ENCODE assay signal across 27 cellular contexts in genomic region chr11:129731316-129731715, GRCh38.
DNase-seq lines count a peak whose midpoint lies in the region; ATAC-seq and TF ChIP-seq lines count a peak whose summit lies in the region.
"Had no signal": no experiment of that assay in that cellular context is flagged by ENCODE, and none has a peak within 500 bp of the region (broad histone marks: within the 10 kb centered on the region; RNA-seq: fewer than 3 reads in every experiment).

No MANE protein-coding gene starts in this region.

- H3K23ac ChIP-seq in mesendoderm (ENCODE audit: low read length): no peak overlapping the region

- H3K4me3 ChIP-seq in epithelial cell of esophagus (ENCODE audit: low read length) (no peak overlapping the region), mesendoderm (ENCODE audit: low read length) (no peak overlapping the region)
- H3K4me3 ChIP-seq: heart left ventricle had no signal

- no peak overlapping the region for H3K18ac ChIP-seq in mesendoderm (ENCODE audit: low read length)

- TF ChIP-seq CTCF in epithelial cell of esophagus (IDR thresholded peaks at IDR 0.05; ENCODE audit: insufficient read depth, low read depth, low read length, missing control alignments) (no peak), omental fat pad (IDR thresholded peaks at IDR 0.05) (no peak)

- no peak overlapping the region for H3K9ac ChIP-seq in mesendoderm (ENCODE audit: low read length)

- H3K56ac ChIP-seq in mesendoderm (ENCODE audit: low read length): no peak overlapping the region

- H4K5ac ChIP-seq in mesendoderm (ENCODE audit: low read length): no peak overlapping the region

- no peaks in the 10 kb centered on the region for H3K27me3 Mint-ChIP-seq in activated T-helper 2 cell treated with anti-CD3 and anti-CD28 coated beads, Interferon-gamma antibody, Interleukin-2, Interleukin-4, amounts not matched to agents 10 μg/mL and 5 μg/mL and 100 μg/mL, durations not matched to agents 14 hours and 24 hours and 36 hours (ENCODE audit: low read depth)

- no peak overlapping the region for H3K4me3 Mint-ChIP-seq in activated T-helper 2 cell treated with anti-CD3 and anti-CD28 coated beads, Interferon-gamma antibody, Interleukin-2, Interleukin-4, amounts not matched to agents 10 μg/mL and 5 μg/mL and 100 μg/mL, durations not matched to agents 14 hours and 24 hours and 36 hours (ENCODE audit: low read depth)
- H3K4me3 Mint-ChIP-seq: activated B cell treated with CpG ODN at 0.5 μM for 24 hours; activated naive CD4-positive, alpha-beta T cell treated with anti-CD3 and anti-CD28 coated beads, Interleukin-2, amount 10 ng/mL, durations not matched to agents 7 days and 5 days; HFFc6; IgD-negative memory B cell; neural crest cell had no signal

- ATAC-seq in omental fat pad (ENCODE audit: low FRiP score): peak; percentile 41
- ATAC-seq: heart left ventricle, Panc1, right cardiac atrium had no signal

- no peak overlapping the region for H2BK5ac ChIP-seq in mesendoderm (ENCODE audit: low read length)

- no peaks in the 10 kb centered on the region for H3K27me3 ChIP-seq in mesendoderm (ENCODE audit: insufficient read depth, low read length, poor library complexity)

- H3K9me3 Mint-ChIP-seq in activated T-helper 2 cell treated with anti-CD3 and anti-CD28 coated beads, Interferon-gamma antibody, Interleukin-2, Interleukin-4, amounts not matched to agents 10 μg/mL and 5 μg/mL and 100 μg/mL, durations not matched to agents 14 hours and 24 hours and 36 hours: no peaks in the 10 kb centered on the region
- H3K9me3 Mint-ChIP-seq: activated B cell treated with CpG ODN at 0.5 μM for 24 hours; activated naive CD4-positive, alpha-beta T cell treated with anti-CD3 and anti-CD28 coated beads, Interleukin-2, amount 10 ng/mL, durations not matched to agents 7 days and 5 days; HFFc6 had no signal

- no peaks in the 10 kb centered on the region for H3K79me2 ChIP-seq in mesendoderm (ENCODE audit: control insufficient read depth, insufficient read depth, low read length)

- no peak overlapping the region for H3K4ac ChIP-seq in mesendoderm (ENCODE audit: low read depth, low read length)

- DNase-seq in NCI-H748 (lab: John Stamatoyannopoulos, UW; ENCODE audit: unreplicated experiment) (peak; percentile 50), NCI-H748 treated with DMSO at 0.1 percent for 48 hours (lab: John Stamatoyannopoulos, UW) (no peak), NCI-H69 (lab: John Stamatoyannopoulos, UW) (peak; percentile 17), epithelial cell of esophagus (ENCODE audit: low read depth) (peak; percentile 85), omental fat pad (ENCODE audit: low spot score) (no peak), mesendoderm (no peak)
- no peak for DNase-seq in activated T-helper 2 cell treated with anti-CD3 and anti-CD28 coated beads, Interferon-gamma antibody, Interleukin-2, Interleukin-4, amounts not matched to agents 10 μg/mL and 5 μg/mL and 100 μg/mL, durations not matched to agents 14 hours and 24 hours and 36 hours (ENCODE audit: low spot score)
- DNase-seq in activated naive CD4-positive, alpha-beta T cell treated with anti-CD3 and anti-CD28 coated beads, Interleukin-2, amount 50 U/mL, for 16 hours: no peak
- DNase-seq: activated B cell treated with CpG ODN at 0.5 μM for 24 hours; activated CD4-positive, alpha-beta T cell treated with anti-CD3 and anti-CD28 coated beads, Interleukin-2, amount 50 U/mL, for 4 hours; activated naive CD4-positive, alpha-beta T cell treated with anti-CD3 and anti-CD28 coated beads, Interleukin-2, amount 10 ng/mL, durations not matched to agents 7 days and 5 days; effector CD4-positive, alpha-beta T cell; foreskin fibroblast; heart left ventricle; HFFc6; kidney glomerular epithelial cell; NCI-H1092 treated with DMSO at 0.1 percent for 48 hours; NCI-H2081; NK-92 treated with Interleukin-12 subunit alpha and Interleukin-12 subunit beta, amount 100 ng/mL, for 24 hours; right cardiac atrium; SIG-M5; stimulated activated CD4-positive, alpha-beta T cell treated with anti-CD3 and anti-CD28 coated beads, Interleukin-2, amount 100 ng/mL, for 48 hours; SW 1271; T1000 had no signal

- no peaks in the 10 kb centered on the region for H3K4me1 Mint-ChIP-seq in activated T-helper 2 cell treated with anti-CD3 and anti-CD28 coated beads, Interferon-gamma antibody, Interleukin-2, Interleukin-4, amounts not matched to agents 10 μg/mL and 5 μg/mL and 100 μg/mL, durations not matched to agents 14 hours and 24 hours and 36 hours (ENCODE audit: low read depth)
- H3K4me1 Mint-ChIP-seq: activated B cell treated with CpG ODN at 0.5 μM for 24 hours; activated naive CD4-positive, alpha-beta T cell treated with anti-CD3 and anti-CD28 coated beads, Interleukin-2, amount 10 ng/mL, durations not matched to agents 7 days and 5 days; IgD-negative memory B cell; neural crest cell had no signal

- no CpG with 5 or more reads among the region's 8 CpGs for WGBS in mesendoderm (ENCODE audit: extremely low coverage, insufficient coverage, low lambda C conversion rate)

- H3K36me3 Mint-ChIP-seq in activated T-helper 2 cell treated with anti-CD3 and anti-CD28 coated beads, Interferon-gamma antibody, Interleukin-2, Interleukin-4, amounts not matched to agents 10 μg/mL and 5 μg/mL and 100 μg/mL, durations not matched to agents 14 hours and 24 hours and 36 hours (ENCODE audit: low read depth): no peaks in the 10 kb centered on the region
- H3K36me3 Mint-ChIP-seq: activated naive CD4-positive, alpha-beta T cell treated with anti-CD3 and anti-CD28 coated beads, Interleukin-2, amount 10 ng/mL, durations not matched to agents 7 days and 5 days; IgD-negative memory B cell had no signal

- no peaks in the 10 kb centered on the region for H3K79me1 ChIP-seq in mesendoderm (ENCODE audit: low read length)

- H3K36me3 ChIP-seq in mesendoderm (ENCODE audit: control insufficient read depth, insufficient read depth, low read length): no peaks in the 10 kb centered on the region
- H3K36me3 ChIP-seq: heart left ventricle had no signal

- no peak overlapping the region for H2AK5ac ChIP-seq in mesendoderm (ENCODE audit: low read length)

- H3K27ac ChIP-seq in mesendoderm (ENCODE audit: low read depth, low read length): no peak overlapping the region
- H3K27ac ChIP-seq: heart left ventricle had no signal

- no peak overlapping the region for H2BK120ac ChIP-seq in mesendoderm (ENCODE audit: low read depth, low read length)

- no peak overlapping the region for H3K4me2 ChIP-seq in mesendoderm (ENCODE audit: low read length)

- H3K4me1 ChIP-seq in mesendoderm (ENCODE audit: control insufficient read depth, low read depth, low read length): no peaks in the 10 kb centered on the region
- H3K4me1 ChIP-seq: heart left ventricle had no signal

- H2BK15ac ChIP-seq in mesendoderm (replicated peaks; ENCODE audit: low read depth): no peak overlapping the region

- intact Hi-C loops in activated T-helper 2 cell treated with anti-CD3 and anti-CD28 coated beads, Interferon-gamma antibody, Interleukin-2, Interleukin-4, amounts not matched to agents 10 μg/mL and 5 μg/mL and 100 μg/mL, durations not matched to agents 14 hours and 24 hours and 36 hours (cut with micrococcal nuclease): no loop called here

- no peak overlapping the region for H3K27ac Mint-ChIP-seq in activated T-helper 2 cell treated with anti-CD3 and anti-CD28 coated beads, Interferon-gamma antibody, Interleukin-2, Interleukin-4, amounts not matched to agents 10 μg/mL and 5 μg/mL and 100 μg/mL, durations not matched to agents 14 hours and 24 hours and 36 hours
- H3K27ac Mint-ChIP-seq: activated B cell treated with CpG ODN at 0.5 μM for 24 hours; activated naive CD4-positive, alpha-beta T cell treated with anti-CD3 and anti-CD28 coated beads, Interleukin-2, amount 10 ng/mL, durations not matched to agents 7 days and 5 days; HFFc6; IgD-negative memory B cell had no signal

- H4K8ac ChIP-seq in mesendoderm (ENCODE audit: low read depth, low read length): no peak overlapping the region

Comparison
In these comparisons a context has a peak if more than half of its experiments do, and no peak if none do; other contexts are left out.
1. DNase-seq: peak in NCI-H748 (single experiment), NCI-H69 (single experiment) and epithelial cell of esophagus (single experiment); none in NCI-H748 treated with DMSO at 0.1 percent for 48 hours (single experiment), omental fat pad (single experiment), mesendoderm (single experiment), activated T-helper 2 cell treated with anti-CD3 and anti-CD28 coated beads, Interferon-gamma antibody, Interleukin-2, Interleukin-4, amounts not matched to agents 10 μg/mL and 5 μg/mL and 100 μg/mL, durations not matched to agents 14 hours and 24 hours and 36 hours (single experiment) and activated naive CD4-positive, alpha-beta T cell treated with anti-CD3 and anti-CD28 coated beads, Interleukin-2, amount 50 U/mL, for 16 hours (single experiment).